ENCODE assay signal across 8 cellular contexts in genomic region chr10:80684217-80684616, GRCh38.
DNase-seq lines count a peak whose midpoint lies in the region; ATAC-seq, FAIRE-seq and TF ChIP-seq lines count a peak whose summit lies in the region.

No MANE protein-coding gene starts in this region.

- peak; percentile 72 for ATAC-seq in GM19351 (IDR thresholded peaks at IDR 0.05; ENCODE audit: unreplicated experiment)
- peak; percentile 59 for ATAC-seq in HG03565 (IDR thresholded peaks at IDR 0.05; ENCODE audit: unreplicated experiment)

- FAIRE-seq in bronchial epithelial cell (lab: Jason Lieb, UNC): no peak

- H3K4me3 ChIP-seq in bronchial epithelial cell (ENCODE audit: low read depth, low read length): no peak overlapping the region

- no peak for TF ChIP-seq CTCF in bronchial epithelial cell (IDR thresholded peaks at IDR 0.05; ENCODE audit: insufficient read depth, low read length, severe bottlenecking)

- H3K27me3 ChIP-seq in bronchial epithelial cell (ENCODE audit: control insufficient read depth, insufficient read depth, low read length): no peaks in the 10 kb centered on the region

- DNase-seq in AML-193 (lab: John Stamatoyannopoulos, UW) (peak; percentile 35 to 54), bronchial epithelial cell (ENCODE audit: low read depth) (peak; percentile 70), NCI-H69 (lab: John Stamatoyannopoulos, UW) (no peak), AG20443 (ENCODE audit: low spot score) (no peak), mesenteric fat pad (ENCODE audit: low spot score) (no peak)
- no peak for DNase-seq in activated CD4-positive, alpha-beta T cell treated with anti-CD3 and anti-CD28 coated beads for 48 hours

- H3K36me3 ChIP-seq in bronchial epithelial cell (ENCODE audit: control insufficient read depth, insufficient read depth, low read length): no peaks in the 10 kb centered on the region

Comparison
In these comparisons a context has a peak if more than half of its experiments do, and no peak if none do; other contexts are left out.
1. DNase-seq: peak in AML-193 (2 of 2) and bronchial epithelial cell (single experiment); none in NCI-H69 (single experiment), AG20443 (single experiment), mesenteric fat pad (single experiment) and activated CD4-positive, alpha-beta T cell treated with anti-CD3 and anti-CD28 coated beads for 48 hours (single experiment).